Comparison of ENCODE assay signal across 16 cellular contexts in genomic region chr3:107981471-107982111, GRCh38.
A peak's percentile ranks its signal among the peaks of the same experiment; 100 is the strongest.
DNase-seq lines count a peak whose midpoint lies in the region; ATAC-seq, FAIRE-seq and TF ChIP-seq lines count a peak whose summit lies in the region.
"Had no signal": no experiment of that assay in that cellular context is flagged by ENCODE, and none has a peak within 500 bp of the region (broad histone marks: within the 10 kb centered on the region; RNA-seq: fewer than 3 reads in every experiment).

No MANE protein-coding gene starts in this region.

- H2BK120ac ChIP-seq in H9 (ENCODE audit: low read depth, low read length, poor library complexity, severe bottlenecking): no peak overlapping the region
- peak overlapping the region; percentile 65 for H2BK120ac ChIP-seq in trophoblast cell (ENCODE audit: insufficient read depth, low read length, poor library complexity)

- no peaks in the 10 kb centered on the region; the same call in 1 of the 2 replicates for H3K27me3 Mint-ChIP-seq in H9 (ENCODE audit: low read depth)
- H3K27me3 Mint-ChIP-seq: effector memory CD8-positive, alpha-beta T cell had no signal

- H2BK5ac ChIP-seq in H9 (ENCODE audit: insufficient read length, low read length) (no peak overlapping the region), trophoblast cell (ENCODE audit: low read depth, low read length, poor library complexity) (peak overlapping the region; percentile 86)

- H4K8ac ChIP-seq in H9 (replicated peaks; ENCODE audit: insufficient read length, low read depth, low read length) (no peak overlapping the region), trophoblast cell (ENCODE audit: low read depth, low read length) (peak overlapping the region; percentile 74)

- no peaks in the 10 kb centered on the region for H3K79me1 ChIP-seq in H9 (ENCODE audit: insufficient read depth, low read depth, low read length, poor library complexity, severe bottlenecking)
- H3K79me1 ChIP-seq in trophoblast cell (ENCODE audit: low read length): peaks cover 22% of the 10 kb centered on the region

- no peaks in the 10 kb centered on the region for H3K36me3 Mint-ChIP-seq in H9 (ENCODE audit: insufficient read depth in 1 of 3, low read depth in 3 of 3)

- peak overlapping the region in 1 of 3 experiments; percentile 81; a peak in 1 of 7 replicates for H3K27ac Mint-ChIP-seq in H9
- H3K27ac Mint-ChIP-seq: activated naive CD8-positive, alpha-beta T cell treated with anti-CD3 and anti-CD28 coated beads, Interleukin-2, amount 10 ng/mL, durations not matched to agents 7 days and 5 days had no signal

- H2BK15ac ChIP-seq in H9 (ENCODE audit: low read depth, low read length): no peak overlapping the region

- H2BK12ac ChIP-seq in H9 (ENCODE audit: insufficient read length, low read depth, low read length): no peak overlapping the region
- H2BK12ac ChIP-seq in trophoblast cell (ENCODE audit: low read length): peak overlapping the region; percentile 85

- H3K4ac ChIP-seq in H9 (ENCODE audit: low read depth, low read length): no peak overlapping the region
- no peak overlapping the region for H3K4ac ChIP-seq in trophoblast cell (ENCODE audit: low read depth, low read length)

- H3K79me2 ChIP-seq in H9 (ENCODE audit: insufficient read depth, low read length) (no peaks in the 10 kb centered on the region), trophoblast cell (ENCODE audit: control insufficient read depth, insufficient read depth, low read length, poor library complexity) (no peaks in the 10 kb centered on the region)

- no peaks in the 10 kb centered on the region for H3K9me3 Mint-ChIP-seq in H9
- H3K9me3 Mint-ChIP-seq: effector memory CD8-positive, alpha-beta T cell had no signal

- DNase-seq in H9 (peak; percentile 31), heart right ventricle (peak; percentile 29 to 47), trophoblast cell (peak; percentile 94 to 95), NCI-H1436 treated with DMSO at 0.1 percent for 48 hours (lab: John Stamatoyannopoulos, UW) (no peak), D721Med (ENCODE audit: insufficient read length, low spot score) (no peak), WERI-Rb-1 (no peak)
- DNase-seq: activated CD4-positive, alpha-beta T cell treated with anti-CD3 and anti-CD28 coated beads for 4 hours; activated naive CD8-positive, alpha-beta T cell treated with anti-CD3 and anti-CD28 coated beads, Interleukin-2, amount 10 ng/mL, durations not matched to agents 7 days and 5 days; effector memory CD8-positive, alpha-beta T cell; stimulated activated CD4-positive, alpha-beta T cell treated with anti-CD3 and anti-CD28 coated beads, Interleukin-2, amount 100 ng/mL, for 24 hours; stomach had no signal

- H3K4me2 ChIP-seq in H9 (ENCODE audit: insufficient read depth, insufficient read length, low read length): no peak overlapping the region
- H3K4me2 ChIP-seq in trophoblast cell (ENCODE audit: low read length): peak overlapping the region; percentile 46
- H3K4me2 ChIP-seq: BLaER1 had no signal

- H3K56ac ChIP-seq in H9 (ENCODE audit: insufficient read length, low read depth, low read length): no peak overlapping the region

- H3K27ac ChIP-seq in H9 (ENCODE audit: insufficient read length, low read depth, low read length) (no peak overlapping the region), VCaP (peak overlapping the region; percentile 69), heart right ventricle (peak overlapping the region in 7 of 10 donors; percentile 26 to 68 (median 60)), trophoblast cell (ENCODE audit: low read depth, low read length) (peak overlapping the region; percentile 95), WERI-Rb-1 (no peak overlapping the region)
- H3K27ac ChIP-seq: BLaER1, stomach had no signal

- H3K4me3 ChIP-seq in heart right ventricle (no peak overlapping the region), trophoblast cell (ENCODE audit: low read depth, low read length) (no peak overlapping the region), WERI-Rb-1 (ENCODE audit: low read depth, low read length) (no peak overlapping the region)
- H3K4me3 ChIP-seq: BLaER1, stomach had no signal

- H3K4me3 Mint-ChIP-seq in H9: no peak overlapping the region
- H3K4me3 Mint-ChIP-seq: activated naive CD8-positive, alpha-beta T cell treated with anti-CD3 and anti-CD28 coated beads, Interleukin-2, amount 10 ng/mL, durations not matched to agents 7 days and 5 days; effector memory CD8-positive, alpha-beta T cell; neural crest cell had no signal

- H4K20me1 ChIP-seq in H9 (ENCODE audit: control insufficient read depth, insufficient read depth, insufficient read length): no peaks in the 10 kb centered on the region
- H4K20me1 ChIP-seq: BLaER1 had no signal

- no CpG with 5 or more reads among the region's 7 CpGs for WGBS in H9 (ENCODE audit: extremely low coverage, insufficient read length, low lambda C conversion rate)
- WGBS in heart right ventricle, 2 donors: 17 to 36% methylated on average over 7 of the region's 7 CpGs
- WGBS in trophoblast cell (ENCODE audit: extremely low coverage, insufficient coverage, insufficient read length): no CpG with 5 or more reads among the region's 7 CpGs

- H3K36me3 ChIP-seq in heart right ventricle: no peaks in the 10 kb centered on the region
- H3K36me3 ChIP-seq in trophoblast cell (ENCODE audit: control insufficient read depth in 1 of 2, insufficient read depth in 2 of 2, low read length in 2 of 2): no peaks in the 10 kb centered on the region
- H3K36me3 ChIP-seq in WERI-Rb-1: no peaks in the 10 kb centered on the region
- H3K36me3 ChIP-seq: BLaER1, stomach had no signal

- peaks cover 4 to 5% of the 10 kb centered on the region in 2 experiments; a peak in 3 of 4 replicates for H3K4me1 Mint-ChIP-seq in H9

- no peak overlapping the region for H2AFZ ChIP-seq in H9 (ENCODE audit: low read length)
- no peak overlapping the region for H2AFZ ChIP-seq in trophoblast cell (ENCODE audit: insufficient read depth, low read length, poor library complexity)

- no peak overlapping the region for H3T11ph ChIP-seq in H9 (ENCODE audit: low read length)

- H3K18ac ChIP-seq in H9 (ENCODE audit: insufficient read length, low read depth, low read length) (no peak overlapping the region), trophoblast cell (ENCODE audit: low read length) (peak overlapping the region; percentile 65)

- H3K9ac ChIP-seq in H9 (ENCODE audit: extremely low read depth, insufficient read length, low read length) (no peak overlapping the region), trophoblast cell (ENCODE audit: low read length) (no peak overlapping the region)
- H3K9ac ChIP-seq: BLaER1 had no signal

- no peaks in the 10 kb centered on the region for H3K27me3 ChIP-seq in H9 (ENCODE audit: insufficient read depth, low read length)
- no peaks in the 10 kb centered on the region for H3K27me3 ChIP-seq in heart right ventricle
- H3K27me3 ChIP-seq in trophoblast cell (ENCODE audit: insufficient read depth, low read length): no peaks in the 10 kb centered on the region
- H3K27me3 ChIP-seq in WERI-Rb-1 (ENCODE audit: insufficient read depth, low read depth, severe bottlenecking): no peaks in the 10 kb centered on the region
- H3K27me3 ChIP-seq: BLaER1, stomach had no signal

- H3K23ac ChIP-seq in H9 (ENCODE audit: insufficient read length, low read depth, low read length) (no peak overlapping the region), trophoblast cell (ENCODE audit: low read length) (peak overlapping the region; percentile 87)

- no peaks in the 10 kb centered on the region for H3K23me2 ChIP-seq in H9 (ENCODE audit: insufficient read length, low read depth, low read length, poor library complexity, severe bottlenecking)

- H3K14ac ChIP-seq in H9 (ENCODE audit: insufficient read depth, low read length): no peak overlapping the region
- H3K14ac ChIP-seq in trophoblast cell (ENCODE audit: low read length): peak overlapping the region; percentile 71

- peak; percentile 58 to 87 (median 81) for ATAC-seq in heart right ventricle
- ATAC-seq in GM21717 (IDR thresholded peaks at IDR 0.05; ENCODE audit: unreplicated experiment): no peak
- ATAC-seq: effector memory CD8-positive, alpha-beta T cell; HCT116 had no signal

- FAIRE-seq in D721Med (lab: Jason Lieb, UNC): no peak

- no peak overlapping the region for H2BK20ac ChIP-seq in H9 (ENCODE audit: low read depth, low read length, poor library complexity, severe bottlenecking)

- H4K12ac ChIP-seq in trophoblast cell (ENCODE audit: low read depth, low read length): peak overlapping the region; percentile 16

- H4K91ac ChIP-seq in H9 (ENCODE audit: insufficient read length, low read depth, low read length) (no peak overlapping the region), trophoblast cell (ENCODE audit: low read depth, low read length) (peak overlapping the region; percentile 86)

- intact Hi-C loops in heart right ventricle (cut with DNase I): loop anchor here in 1 of 10 donors (10.0 kb wide), 1 partner anchor 243 kb away; the partner anchor contains the start of gene IFT57

- TF ChIP-seq CTCF in H9 (conservative IDR thresholded peaks at IDR 0.05): no peak
- TF ChIP-seq CTCF in VCaP (conservative IDR thresholded peaks at IDR 0.05): no peak
- no peak for TF ChIP-seq CTCF in heart right ventricle (IDR thresholded peaks at IDR 0.05)
- no peak for TF ChIP-seq CTCF in D721Med (IDR thresholded peaks at IDR 0.05; ENCODE audit: insufficient read depth, missing control alignments)
- TF ChIP-seq CTCF in WERI-Rb-1 (IDR thresholded peaks at IDR 0.05; ENCODE audit: low read depth, low read length): no peak

- no peak overlapping the region for H2AK5ac ChIP-seq in H9 (ENCODE audit: insufficient read length, low read length)
- no peak overlapping the region for H2AK5ac ChIP-seq in trophoblast cell (ENCODE audit: low read length)

- H3K4me1 ChIP-seq in H9 (ENCODE audit: insufficient read depth, low read length): peaks cover 2% of the 10 kb centered on the region; the same call in 1 of the 2 replicates
- peaks cover 7 to 48% (median 18%) of the 10 kb centered on the region in 9 donors for H3K4me1 ChIP-seq in heart right ventricle
- H3K4me1 ChIP-seq in trophoblast cell (ENCODE audit: control insufficient read depth in 1 of 2, insufficient read depth in 2 of 2, low read length in 2 of 2): peaks cover 12 to 17% of the 10 kb centered on the region in 2 experiments

- H3K9me3 ChIP-seq in H9 (ENCODE audit: control insufficient read depth, low read depth, low read length) (no peaks in the 10 kb centered on the region), heart right ventricle (no peaks in the 10 kb centered on the region), trophoblast cell (ENCODE audit: insufficient read depth, low read depth, low read length) (no peaks in the 10 kb centered on the region), WERI-Rb-1 (ENCODE audit: severe bottlenecking) (no peaks in the 10 kb centered on the region)
- H3K9me3 ChIP-seq: BLaER1, stomach had no signal

- no peak overlapping the region for H4K5ac ChIP-seq in H9 (ENCODE audit: insufficient read length, low read depth, low read length)

Comparison
In these comparisons a context has a peak if more than half of its experiments do, and no peak if none do; other contexts are left out.
1. DNase-seq: peak in H9 (single experiment), heart right ventricle (2 of 2) and trophoblast cell (2 of 2); none in NCI-H1436 treated with DMSO at 0.1 percent for 48 hours (single experiment), D721Med (single experiment) and WERI-Rb-1 (single experiment).
2. H3K27ac ChIP-seq: peak in VCaP (single experiment), heart right ventricle (7 of 10) and trophoblast cell (single experiment); none in H9 (single experiment) and WERI-Rb-1 (single experiment).